Comparison of ENCODE assay signal across 1 cellular context in the genomic region with DNA sequence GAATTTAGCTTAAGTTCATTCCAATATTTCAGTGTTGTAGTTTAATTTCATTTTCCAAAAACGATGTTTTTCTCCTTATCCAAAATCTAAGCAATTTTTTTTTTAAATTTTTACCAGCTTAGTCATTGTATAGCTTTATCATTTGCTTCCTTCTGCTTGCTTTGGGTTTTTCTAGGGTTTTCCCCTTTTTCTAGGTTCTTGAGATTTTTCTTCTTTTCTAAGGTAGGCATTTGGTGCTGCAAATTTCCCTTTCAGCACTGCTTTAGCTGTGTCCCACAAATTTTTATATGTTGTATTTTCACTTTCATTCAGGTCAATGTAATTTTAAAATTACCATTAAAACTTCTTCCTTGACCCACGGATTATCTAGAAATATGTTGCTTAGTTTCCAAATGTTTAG.
TF ChIP-seq lines count a peak whose summit lies in the region.

No MANE protein-coding gene starts in this region.

TF ChIP-seq in GM23338, 12 proteins besides CTCF, POLR2A, EP300 and RAD21 (continued from another document):
- TF ChIP-seq, protein P1, sequence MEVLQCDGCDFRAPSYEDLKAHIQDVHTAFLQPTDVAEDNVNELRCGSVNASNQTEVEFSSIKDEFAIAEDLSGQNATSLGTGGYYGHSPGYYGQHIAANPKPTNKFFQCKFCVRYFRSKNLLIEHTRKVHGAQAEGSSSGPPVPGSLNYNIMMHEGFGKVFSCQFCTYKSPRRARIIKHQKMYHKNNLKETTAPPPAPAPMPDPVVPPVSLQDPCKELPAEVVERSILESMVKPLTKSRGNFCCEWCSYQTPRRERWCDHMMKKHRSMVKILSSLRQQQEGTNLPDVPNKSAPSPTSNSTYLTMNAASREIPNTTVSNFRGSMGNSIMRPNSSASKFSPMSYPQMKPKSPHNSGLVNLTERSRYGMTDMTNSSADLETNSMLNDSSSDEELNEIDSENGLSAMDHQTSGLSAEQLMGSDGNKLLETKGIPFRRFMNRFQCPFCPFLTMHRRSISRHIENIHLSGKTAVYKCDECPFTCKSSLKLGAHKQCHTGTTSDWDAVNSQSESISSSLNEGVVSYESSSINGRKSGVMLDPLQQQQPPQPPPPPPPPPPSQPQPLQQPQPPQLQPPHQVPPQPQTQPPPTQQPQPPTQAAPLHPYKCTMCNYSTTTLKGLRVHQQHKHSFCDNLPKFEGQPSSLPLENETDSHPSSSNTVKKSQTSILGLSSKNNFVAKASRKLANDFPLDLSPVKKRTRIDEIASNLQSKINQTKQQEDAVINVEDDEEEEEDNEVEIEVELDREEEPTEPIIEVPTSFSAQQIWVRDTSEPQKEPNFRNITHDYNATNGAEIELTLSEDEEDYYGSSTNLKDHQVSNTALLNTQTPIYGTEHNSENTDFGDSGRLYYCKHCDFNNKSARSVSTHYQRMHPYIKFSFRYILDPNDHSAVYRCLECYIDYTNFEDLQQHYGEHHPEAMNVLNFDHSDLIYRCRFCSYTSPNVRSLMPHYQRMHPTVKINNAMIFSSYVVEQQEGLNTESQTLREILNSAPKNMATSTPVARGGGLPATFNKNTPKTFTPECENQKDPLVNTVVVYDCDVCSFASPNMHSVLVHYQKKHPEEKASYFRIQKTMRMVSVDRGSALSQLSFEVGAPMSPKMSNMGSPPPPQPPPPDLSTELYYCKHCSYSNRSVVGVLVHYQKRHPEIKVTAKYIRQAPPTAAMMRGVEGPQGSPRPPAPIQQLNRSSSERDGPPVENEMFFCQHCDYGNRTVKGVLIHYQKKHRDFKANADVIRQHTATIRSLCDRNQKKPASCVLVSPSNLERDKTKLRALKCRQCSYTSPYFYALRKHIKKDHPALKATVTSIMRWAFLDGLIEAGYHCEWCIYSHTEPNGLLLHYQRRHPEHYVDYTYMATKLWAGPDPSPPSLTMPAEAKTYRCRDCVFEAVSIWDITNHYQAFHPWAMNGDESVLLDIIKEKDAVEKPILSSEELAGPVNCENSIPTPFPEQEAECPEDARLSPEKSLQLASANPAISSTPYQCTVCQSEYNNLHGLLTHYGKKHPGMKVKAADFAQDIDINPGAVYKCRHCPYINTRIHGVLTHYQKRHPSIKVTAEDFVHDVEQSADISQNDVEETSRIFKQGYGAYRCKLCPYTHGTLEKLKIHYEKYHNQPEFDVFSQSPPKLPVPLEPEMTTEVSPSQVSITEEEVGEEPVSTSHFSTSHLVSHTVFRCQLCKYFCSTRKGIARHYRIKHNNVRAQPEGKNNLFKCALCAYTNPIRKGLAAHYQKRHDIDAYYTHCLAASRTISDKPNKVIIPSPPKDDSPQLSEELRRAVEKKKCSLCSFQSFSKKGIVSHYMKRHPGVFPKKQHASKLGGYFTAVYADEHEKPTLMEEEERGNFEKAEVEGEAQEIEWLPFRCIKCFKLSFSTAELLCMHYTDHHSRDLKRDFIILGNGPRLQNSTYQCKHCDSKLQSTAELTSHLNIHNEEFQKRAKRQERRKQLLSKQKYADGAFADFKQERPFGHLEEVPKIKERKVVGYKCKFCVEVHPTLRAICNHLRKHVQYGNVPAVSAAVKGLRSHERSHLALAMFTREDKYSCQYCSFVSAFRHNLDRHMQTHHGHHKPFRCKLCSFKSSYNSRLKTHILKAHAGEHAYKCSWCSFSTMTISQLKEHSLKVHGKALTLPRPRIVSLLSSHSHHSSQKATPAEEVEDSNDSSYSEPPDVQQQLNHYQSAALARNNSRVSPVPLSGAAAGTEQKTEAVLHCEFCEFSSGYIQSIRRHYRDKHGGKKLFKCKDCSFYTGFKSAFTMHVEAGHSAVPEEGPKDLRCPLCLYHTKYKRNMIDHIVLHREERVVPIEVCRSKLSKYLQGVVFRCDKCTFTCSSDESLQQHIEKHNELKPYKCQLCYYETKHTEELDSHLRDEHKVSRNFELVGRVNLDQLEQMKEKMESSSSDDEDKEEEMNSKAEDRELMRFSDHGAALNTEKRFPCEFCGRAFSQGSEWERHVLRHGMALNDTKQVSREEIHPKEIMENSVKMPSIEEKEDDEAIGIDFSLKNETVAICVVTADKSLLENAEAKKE (CRISPR knock-in tag; IDR thresholded peaks at IDR 0.05), result no peak
- TF ChIP-seq CREB1 (CRISPR knock-in tag; IDR thresholded peaks at IDR 0.05; ENCODE audit: low read depth), result no peak
- no peak for TF ChIP-seq STAT1 (IDR thresholded peaks at IDR 0.05; ENCODE audit: unreplicated experiment)
- no peak for TF ChIP-seq ZNF114 (CRISPR knock-in tag; IDR thresholded peaks at IDR 0.05)
